21 cellular contexts compared by ENCODE assay signal in genomic region chr3:156726456-156726855, GRCh38.
"Had no signal": no experiment of that assay in that cellular context is flagged by ENCODE, and none has a peak within 500 bp of the region (broad histone marks: within the 10 kb centered on the region; RNA-seq: fewer than 3 reads in every experiment).

No MANE protein-coding gene starts in this region.

- H3K4me3 ChIP-seq: colonic mucosa, gastroesophageal sphincter, lung, right atrium auricular region, sigmoid colon, skin epidermis, suprapubic skin, thyroid gland had no signal

- H3K4me1 ChIP-seq: colonic mucosa, gastroesophageal sphincter, sigmoid colon, thyroid gland had no signal

- H3K27me3 ChIP-seq: colonic mucosa, gastroesophageal sphincter, neutrophil, right atrium auricular region, sigmoid colon, suprapubic skin, thyroid gland had no signal

- H3K27me3 Mint-ChIP-seq: naive thymus-derived CD4-positive, alpha-beta T cell had no signal

- H3K36me3 ChIP-seq: colonic mucosa, gastroesophageal sphincter, neutrophil, right atrium auricular region, sigmoid colon, suprapubic skin, thyroid gland had no signal

- H3K9me3 Mint-ChIP-seq: nephron progenitor cell had no signal

- DNase-seq: cerebellar nuclear complex; dermis blood vessel endothelial cell; erythroblast; glutamatergic neuron; left ventricle myocardium superior; mesenchymal stem cell; naive thymus-derived CD4-positive, alpha-beta T cell; nephron progenitor cell; posterior cingulate gyrus; sigmoid colon; stimulated activated CD4-positive, alpha-beta T cell treated with anti-CD3 and anti-CD28 coated beads, Interleukin-2, amount 100 ng/mL, for 24 hours; stimulated activated CD4-positive, alpha-beta T cell treated with anti-CD3 and anti-CD28 coated beads, Interleukin-4, amount 100 ng/mL, for 4 hours; stimulated activated naive CD4-positive, alpha-beta T cell; thyroid gland had no signal

- H3K4me3 Mint-ChIP-seq: naive thymus-derived CD4-positive, alpha-beta T cell; nephron progenitor cell had no signal

- H3K27ac ChIP-seq: colonic mucosa, gastroesophageal sphincter, neutrophil, right atrium auricular region, sigmoid colon, suprapubic skin, thyroid gland had no signal

- H3K27ac Mint-ChIP-seq: naive thymus-derived CD4-positive, alpha-beta T cell; nephron progenitor cell had no signal

- H3K9me3 ChIP-seq: colonic mucosa, gastroesophageal sphincter, neutrophil, right atrium auricular region, sigmoid colon, suprapubic skin, thyroid gland had no signal

- ATAC-seq: gastroesophageal sphincter; left ventricle myocardium superior; naive thymus-derived CD4-positive, alpha-beta T cell had no signal
